Comparison of ENCODE assay signal across 8 cellular contexts in genomic region chr19:35545001-35545854, GRCh38. TPM values are rescaled to one million over a fixed set of nuclear protein-coding genes. Genes with fewer than 3 reads are reported as not detected.
DNase-seq lines count a peak whose midpoint lies in the region; ATAC-seq and TF ChIP-seq lines count a peak whose summit lies in the region.

Gene TMEM147 (plus strand): TSS chr19:35545626. CDS start chr19:35545740, 114 bp downstream.

- TF ChIP-seq CTCF in AG04449 (IDR thresholded peaks at IDR 0.05; ENCODE audit: insufficient read depth, low read length, missing control alignments): no peak

- H3K4me3 ChIP-seq in AG04449 (ENCODE audit: low read depth, low read length): peak within 1 kb of the TSS; percentile 89

- POLR2A ChIA-PET in AG04449 (lab: Yijun Ruan, JAX): no interaction called here

- DNase-seq in AG04449 (ENCODE audit: low read depth, low spot score): no peak
- peak; percentile 82 to 93 for DNase-seq in NCI-H446 (lab: John Stamatoyannopoulos, UW)
- peak; percentile 59 for DNase-seq in activated CD4-positive, alpha-beta T cell treated with anti-CD3 and anti-CD28 coated beads for 1 hour
- DNase-seq in cerebellum (ENCODE audit: low spot score): peak; percentile 97
- peak; percentile 26 for DNase-seq in kidney glomerular epithelial cell (lab: John Stamatoyannopoulos, UW)
- DNase-seq in stimulated activated CD4-positive, alpha-beta T cell treated with anti-CD3 and anti-CD28 coated beads, Interleukin-15, amount 100 ng/mL, for 48 hours (ENCODE audit: low read depth in 2 of 2): peak; percentile 72 to 82

- ATAC-seq in GM18873 (IDR thresholded peaks at IDR 0.05; ENCODE audit: low FRiP score, unreplicated experiment) (peak; percentile 44), HG03196 (IDR thresholded peaks at IDR 0.05; ENCODE audit: unreplicated experiment) (peak; percentile 79)

- CTCF ChIA-PET in AG04449 (lab: Yijun Ruan, JAX): interaction anchor here (1.3 to 2.7 kb wide), 3 partner anchors 11 to 148 kb away, joined by 3 to 9 read pairs (median 4); no protein-coding TSS in a partner anchor

RNA-seq across cellular contexts. Expression of gene TMEM147, which starts in this region (rescaled TPM):
- total RNA-seq in cerebellum: 32.6 TPM
